ENCODE assay signal across 19 cellular contexts in the genomic region with DNA sequence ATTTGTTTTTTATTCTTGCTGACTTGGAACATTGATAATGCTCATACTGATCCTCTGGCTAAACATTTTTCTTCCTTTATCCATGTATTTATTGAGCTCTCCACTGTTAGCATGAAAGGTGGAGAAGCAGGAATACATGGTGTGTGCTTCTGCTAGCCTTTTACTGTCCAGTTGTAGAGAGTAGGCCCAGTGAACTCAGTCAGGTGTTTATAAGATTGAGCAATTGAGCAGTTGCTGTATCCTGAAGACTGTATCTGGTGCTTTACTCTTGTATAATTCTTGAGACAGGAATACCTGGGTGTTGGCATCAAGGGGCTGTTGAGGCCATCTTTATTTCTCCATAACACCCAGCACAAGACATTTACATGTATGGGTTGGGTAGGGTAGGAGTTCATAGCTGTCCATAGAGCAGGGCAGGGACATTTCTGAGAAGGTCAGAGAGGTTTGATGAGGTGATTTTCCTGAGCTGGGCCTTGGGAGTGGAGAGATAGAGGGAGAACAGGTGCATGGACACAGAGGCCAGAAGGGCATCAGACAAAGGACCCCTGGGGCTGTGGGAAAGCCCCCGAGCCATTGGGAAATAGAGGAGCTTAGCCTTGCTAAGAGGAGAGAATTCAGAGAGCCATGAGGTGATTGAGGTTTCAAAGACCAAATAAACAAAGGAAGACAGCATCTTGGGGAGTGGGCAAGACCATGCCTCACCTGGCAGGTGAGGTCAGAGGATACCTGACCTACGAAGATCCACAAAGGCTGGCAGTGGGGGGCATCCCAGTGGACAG.
DNase-seq lines count a peak whose midpoint lies in the region; ATAC-seq and TF ChIP-seq lines count a peak whose summit lies in the region.
"Had no signal": no experiment of that assay in that cellular context is flagged by ENCODE, and none has a peak within 500 bp of the region (broad histone marks: within the 10 kb centered on the region; RNA-seq: fewer than 3 reads in every experiment).

No MANE protein-coding gene starts in this region.

- H3K4me2 ChIP-seq in IMR-90 (ENCODE audit: low read depth, low read length), result no peak overlapping the region; the same call in 1 of the 2 replicates

- H3K27me3 Mint-ChIP-seq in type B pancreatic cell, result no peaks in the 10 kb centered on the region

- H3K4me1 ChIP-seq in IMR-90 (ENCODE audit: control insufficient read depth, insufficient read depth, low read length) (peaks cover 16% of the 10 kb centered on the region), colonic mucosa (no peaks in the 10 kb centered on the region), mucosa of rectum (ENCODE audit: control insufficient read depth in 2 of 2, insufficient read depth in 2 of 2, low read length in 2 of 2) (peaks cover under 1 to 24% of the 10 kb centered on the region in 2 donors)

- H2BK120ac ChIP-seq in IMR-90 (ENCODE audit: low read depth, low read length), result no peak overlapping the region

- H3K27ac ChIP-seq in IMR-90 (ENCODE audit: insufficient read depth, low read length) (no peak overlapping the region), colonic mucosa (peak overlapping the region; percentile 85), mucosa of rectum (ENCODE audit: low read depth in 2 of 2, low read length in 2 of 2) (peak overlapping the region; percentile 79 to 80)

- peaks cover 85% of the 10 kb centered on the region for H4K20me1 ChIP-seq in IMR-90 (ENCODE audit: insufficient read depth, low read length)

- TF ChIP-seq CTCF in IMR-90 (conservative IDR thresholded peaks at IDR 0.05; ENCODE audit: low read depth, low read length) (no peak), colonic mucosa (IDR thresholded peaks at IDR 0.05) (no peak), type B pancreatic cell (conservative IDR thresholded peaks at IDR 0.05) (no peak)

- CTCF ChIA-PET in IMR-90 (lab: Yijun Ruan, JAX), result no interaction called here

- H3K9me3 Mint-ChIP-seq in type B pancreatic cell, result no peaks in the 10 kb centered on the region
- H3K9me3 Mint-ChIP-seq: activated CD4-positive, alpha-beta memory T cell treated with anti-CD3 and anti-CD28 coated beads, Interleukin-2, amount 10 ng/mL, durations not matched to agents 7 days and 5 days; activated T-cell treated with anti-CD3 and anti-CD28 coated beads, Interleukin-2, amount 50 U/mL, for 24 hours had no signal

- no peak overlapping the region for H2AFZ ChIP-seq in IMR-90 (replicated peaks; ENCODE audit: low read length, poor library complexity)

- intact Hi-C loops in IMR-90 (cut with micrococcal nuclease), result no loop called here
- intact Hi-C loops in colonic mucosa (cut with DNase I), result loop anchor here (5.0 kb wide), 1 partner anchor 58 kb away; no protein-coding TSS in a partner anchor

- H4K91ac ChIP-seq in IMR-90 (ENCODE audit: insufficient read depth, low read depth, low read length), result no peak overlapping the region

- no peak overlapping the region for H2BK15ac ChIP-seq in IMR-90 (ENCODE audit: low read depth, low read length)

- peaks cover 63% of the 10 kb centered on the region for H3K4me1 Mint-ChIP-seq in type B pancreatic cell (ENCODE audit: unreplicated experiment)

- no peak overlapping the region for H4K5ac ChIP-seq in IMR-90 (ENCODE audit: low read depth, low read length)

- WGBS in IMR-90 (ENCODE audit: extremely low coverage in 2 of 2, insufficient read length in 1 of 2), 2 experiments, result 100% methylated on average over 1 of the region's 2 CpGs; no CpG with 5 or more reads in 1 of the 2 experiments

- TF ChIP-seq POLR2A in IMR-90 (IDR thresholded peaks at IDR 0.05; ENCODE audit: low read depth, low read length), result no peak

- H3K23ac ChIP-seq in IMR-90 (ENCODE audit: low read depth, low read length), result peak overlapping the region; percentile 65; the same call in 1 of the 2 replicates

- peaks cover 8 to 89% of the 10 kb centered on the region in 2 experiments for H3K79me1 ChIP-seq in IMR-90 (ENCODE audit: low read depth in 1 of 2, low read length in 2 of 2)

- H3K27ac Mint-ChIP-seq in type B pancreatic cell, result peak overlapping the region; percentile 95
- H3K27ac Mint-ChIP-seq: activated CD4-positive, alpha-beta memory T cell treated with anti-CD3 and anti-CD28 coated beads, Interleukin-2, amount 10 ng/mL, durations not matched to agents 7 days and 5 days; activated naive CD8-positive, alpha-beta T cell; activated T-cell treated with anti-CD3 and anti-CD28 coated beads, Interleukin-2, amount 50 U/mL, for 24 hours; CD4-positive, CD25-positive, alpha-beta regulatory T cell had no signal

- H3K36me3 Mint-ChIP-seq in type B pancreatic cell, result peaks cover 11% of the 10 kb centered on the region
- H3K36me3 Mint-ChIP-seq: CD4-positive, CD25-positive, alpha-beta regulatory T cell had no signal

- no peak overlapping the region for H4K8ac ChIP-seq in IMR-90 (ENCODE audit: low read depth in 2 of 2, low read length in 2 of 2)

- H3K4ac ChIP-seq in IMR-90 (ENCODE audit: low read depth, low read length), result no peak overlapping the region

- H2BK20ac ChIP-seq in IMR-90 (ENCODE audit: low read depth, low read length), result no peak overlapping the region

- H3K18ac ChIP-seq in IMR-90 (ENCODE audit: low read depth, low read length), result no peak overlapping the region

- peak overlapping the region; percentile 92 for H3K4me3 Mint-ChIP-seq in type B pancreatic cell
- H3K4me3 Mint-ChIP-seq: activated CD4-positive, alpha-beta memory T cell treated with anti-CD3 and anti-CD28 coated beads, Interleukin-2, amount 10 ng/mL, durations not matched to agents 7 days and 5 days; activated naive CD8-positive, alpha-beta T cell; activated T-cell treated with anti-CD3 and anti-CD28 coated beads, Interleukin-2, amount 50 U/mL, for 24 hours had no signal

- no peaks in the 10 kb centered on the region for H3K27me3 ChIP-seq in IMR-90 (ENCODE audit: control insufficient read depth, insufficient read depth, low read length)
- no peaks in the 10 kb centered on the region for H3K27me3 ChIP-seq in colonic mucosa
- H3K27me3 ChIP-seq in mucosa of rectum (ENCODE audit: control insufficient read depth in 2 of 2, insufficient read depth in 2 of 2, low read length in 2 of 2), result no peaks in the 10 kb centered on the region
- H3K27me3 ChIP-seq: testis had no signal

- no peak overlapping the region for H3K4me3 ChIP-seq in IMR-90 (ENCODE audit: insufficient read depth, low read depth, low read length)
- H3K4me3 ChIP-seq in colonic mucosa, result no peak overlapping the region
- H3K4me3 ChIP-seq in mucosa of rectum (ENCODE audit: low read length in 2 of 2), result no peak overlapping the region
- H3K4me3 ChIP-seq: skin epidermis, testis had no signal

- no peak overlapping the region for H3K14ac ChIP-seq in IMR-90 (replicated peaks; ENCODE audit: low read depth, low read length)

- in situ Hi-C loops in IMR-90 (cut with MboI; ENCODE audit: low sequenced_read_pairs), result no loop called here

- H3K36me3 ChIP-seq in IMR-90 (ENCODE audit: control insufficient read depth, insufficient read depth, low read length) (no peaks in the 10 kb centered on the region), colonic mucosa (no peaks in the 10 kb centered on the region), mucosa of rectum (ENCODE audit: control insufficient read depth in 2 of 2, insufficient read depth in 2 of 2, low read length in 2 of 2) (no peaks in the 10 kb centered on the region)

- dilution Hi-C loops in IMR-90 (cut with HindIII; ENCODE audit: low sequenced_read_pairs, unreplicated experiment), result no loop called here

- no TSS peak for BruUV-seq in IMR-90 (replicated peaks; lab: Mats Ljungman, UMichigan)

- no peak for ATAC-seq in IMR-90 (ENCODE audit: low read depth)

- no peaks in the 10 kb centered on the region for H3K9me3 ChIP-seq in IMR-90 (ENCODE audit: control insufficient read depth, insufficient read depth, low read length)
- no peaks in the 10 kb centered on the region for H3K9me3 ChIP-seq in colonic mucosa
- no peaks in the 10 kb centered on the region for H3K9me3 ChIP-seq in mucosa of rectum (ENCODE audit: control insufficient read depth in 2 of 2, low read length in 2 of 2)
- H3K9me3 ChIP-seq: testis had no signal

- peaks cover 31% of the 10 kb centered on the region for H3K9me1 ChIP-seq in IMR-90 (ENCODE audit: insufficient read depth, low read length)

- POLR2A ChIA-PET in IMR-90 (lab: Charles Lee; ENCODE audit: unreplicated experiment), result no interaction called here

- TF ChIP-seq RAD21 in IMR-90 (IDR thresholded peaks at IDR 0.05; ENCODE audit: low read length), result no peak

- H3K9ac ChIP-seq in IMR-90 (ENCODE audit: low read depth, low read length) (no peak overlapping the region), colonic mucosa (ENCODE audit: low read depth in 2 of 2, low read length in 2 of 2) (peak overlapping the region in 1 of 2 donors; percentile 57), mucosa of rectum (ENCODE audit: low read depth in 1 of 2, low read length in 2 of 2) (no peak overlapping the region)

- H2AK5ac ChIP-seq in IMR-90 (ENCODE audit: low read depth, low read length), result no peak overlapping the region

- no peak overlapping the region for H2BK5ac ChIP-seq in IMR-90 (ENCODE audit: low read depth, low read length, poor library complexity, severe bottlenecking)

- H2AK9ac ChIP-seq in IMR-90 (replicated peaks; ENCODE audit: low read depth, low read length, poor library complexity), result no peak overlapping the region

- H3K56ac ChIP-seq in IMR-90 (ENCODE audit: extremely low read depth, insufficient read depth, low read length), result no peak overlapping the region

- DNase-seq in IMR-90, result no peak
- DNase-seq in colonic mucosa, result no peak
- DNase-seq in type B pancreatic cell (ENCODE audit: extremely low spot score, unreplicated experiment), result no peak
- DNase-seq in CD1c-positive myeloid dendritic cell (ENCODE audit: extremely low spot score), result no peak
- DNase-seq in retina, result no peak
- no peak for DNase-seq in cerebellar cortex (ENCODE audit: low spot score)
- DNase-seq: activated CD4-positive, alpha-beta memory T cell treated with anti-CD3 and anti-CD28 coated beads, Interleukin-2, amount 10 ng/mL, durations not matched to agents 7 days and 5 days; activated T-cell treated with anti-CD3 and anti-CD28 coated beads, Interleukin-2, amount 50 U/mL, for 24 hours; CD4-positive, CD25-positive, alpha-beta regulatory T cell; central memory CD4-positive, alpha-beta T cell; HCEC 1CT; left colon; NCI-H1436 treated with DMSO at 0.1 percent for 48 hours; NCI-H2227 treated with DMSO at 0.1 percent for 48 hours; stimulated activated CD4-positive, alpha-beta T cell treated with anti-CD3 and anti-CD28 coated beads, Interleukin-4, amount 100 ng/mL, for 24 hours; testis had no signal

TF ChIP-seq in IMR-90, 13 proteins besides CTCF, POLR2A, EP300 and RAD21 (continues in another document):
- TF ChIP-seq CEBPB (IDR thresholded peaks at IDR 0.05; ENCODE audit: low read depth, low read length) (peak; percentile 25; the same call in 1 of the 2 replicates), NFE2L2 (IDR thresholded peaks at IDR 0.05; ENCODE audit: low read depth, low read length) (no peak), MXI1 (IDR thresholded peaks at IDR 0.05; ENCODE audit: borderline replicate concordance, low read depth, low read length) (no peak), MAZ (IDR thresholded peaks at IDR 0.05; ENCODE audit: borderline replicate concordance, low read depth, low read length) (no peak), SMC3 (IDR thresholded peaks at IDR 0.05; ENCODE audit: low read depth, low read length) (no peak), FOS (IDR thresholded peaks at IDR 0.05; ENCODE audit: low read depth, low read length) (no peak), BHLHE40 (IDR thresholded peaks at IDR 0.05; ENCODE audit: low read depth, low read length) (no peak)
